Comparison of ENCODE assay signal across 1 cellular context in the genomic region with DNA sequence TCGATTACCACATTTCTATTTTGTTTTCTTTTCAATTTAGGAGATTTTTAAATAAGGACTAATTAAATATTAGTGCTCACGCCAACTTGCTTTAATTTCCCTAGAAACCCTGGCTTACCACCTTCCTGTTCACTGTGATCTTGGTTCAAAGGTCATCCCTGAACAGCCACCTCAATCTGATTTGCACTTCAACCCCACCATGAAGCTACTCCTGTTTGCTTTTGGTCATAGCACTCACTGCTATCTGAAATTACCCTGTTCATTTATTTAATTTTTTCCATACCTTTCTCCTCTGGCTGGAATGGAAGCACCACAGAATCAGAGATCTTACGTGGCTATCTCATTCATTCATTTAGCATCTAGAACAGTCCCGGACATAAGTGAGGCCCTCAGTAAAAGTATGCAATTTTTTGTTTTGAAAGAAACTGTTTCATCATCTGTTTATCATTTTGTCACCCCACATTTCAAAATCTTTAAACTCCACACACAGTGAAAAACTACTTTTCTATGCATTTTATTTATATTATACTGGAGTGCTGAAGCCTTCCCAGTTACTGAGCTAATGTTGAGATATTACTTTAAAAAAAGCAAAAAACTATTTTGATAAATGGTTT.
TF ChIP-seq lines count a peak whose summit lies in the region.

No MANE protein-coding gene starts in this region.

TF ChIP-seq in IMR-90, 13 proteins besides CTCF, POLR2A, EP300 and RAD21 (continued from another document):
- TF ChIP-seq, protein P1, sequence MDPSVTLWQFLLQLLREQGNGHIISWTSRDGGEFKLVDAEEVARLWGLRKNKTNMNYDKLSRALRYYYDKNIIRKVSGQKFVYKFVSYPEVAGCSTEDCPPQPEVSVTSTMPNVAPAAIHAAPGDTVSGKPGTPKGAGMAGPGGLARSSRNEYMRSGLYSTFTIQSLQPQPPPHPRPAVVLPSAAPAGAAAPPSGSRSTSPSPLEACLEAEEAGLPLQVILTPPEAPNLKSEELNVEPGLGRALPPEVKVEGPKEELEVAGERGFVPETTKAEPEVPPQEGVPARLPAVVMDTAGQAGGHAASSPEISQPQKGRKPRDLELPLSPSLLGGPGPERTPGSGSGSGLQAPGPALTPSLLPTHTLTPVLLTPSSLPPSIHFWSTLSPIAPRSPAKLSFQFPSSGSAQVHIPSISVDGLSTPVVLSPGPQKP (IDR thresholded peaks at IDR 0.05; ENCODE audit: borderline replicate concordance, low read depth, low read length) = no peak
- TF ChIP-seq MAZ (IDR thresholded peaks at IDR 0.05; ENCODE audit: borderline replicate concordance, low read depth, low read length) (no peak), BHLHE40 (IDR thresholded peaks at IDR 0.05; ENCODE audit: low read depth, low read length) (no peak), MAFK (IDR thresholded peaks at IDR 0.05; ENCODE audit: low read depth, low read length) (no peak), FOS (IDR thresholded peaks at IDR 0.05; ENCODE audit: low read depth, low read length) (no peak)
- TF ChIP-seq, protein P2, sequence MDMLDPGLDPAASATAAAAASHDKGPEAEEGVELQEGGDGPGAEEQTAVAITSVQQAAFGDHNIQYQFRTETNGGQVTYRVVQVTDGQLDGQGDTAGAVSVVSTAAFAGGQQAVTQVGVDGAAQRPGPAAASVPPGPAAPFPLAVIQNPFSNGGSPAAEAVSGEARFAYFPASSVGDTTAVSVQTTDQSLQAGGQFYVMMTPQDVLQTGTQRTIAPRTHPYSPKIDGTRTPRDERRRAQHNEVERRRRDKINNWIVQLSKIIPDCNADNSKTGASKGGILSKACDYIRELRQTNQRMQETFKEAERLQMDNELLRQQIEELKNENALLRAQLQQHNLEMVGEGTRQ (IDR thresholded peaks at IDR 0.05; ENCODE audit: low read depth, low read length) = no peak
